ENCODE assay signal across 1 cellular context in the genomic region with DNA sequence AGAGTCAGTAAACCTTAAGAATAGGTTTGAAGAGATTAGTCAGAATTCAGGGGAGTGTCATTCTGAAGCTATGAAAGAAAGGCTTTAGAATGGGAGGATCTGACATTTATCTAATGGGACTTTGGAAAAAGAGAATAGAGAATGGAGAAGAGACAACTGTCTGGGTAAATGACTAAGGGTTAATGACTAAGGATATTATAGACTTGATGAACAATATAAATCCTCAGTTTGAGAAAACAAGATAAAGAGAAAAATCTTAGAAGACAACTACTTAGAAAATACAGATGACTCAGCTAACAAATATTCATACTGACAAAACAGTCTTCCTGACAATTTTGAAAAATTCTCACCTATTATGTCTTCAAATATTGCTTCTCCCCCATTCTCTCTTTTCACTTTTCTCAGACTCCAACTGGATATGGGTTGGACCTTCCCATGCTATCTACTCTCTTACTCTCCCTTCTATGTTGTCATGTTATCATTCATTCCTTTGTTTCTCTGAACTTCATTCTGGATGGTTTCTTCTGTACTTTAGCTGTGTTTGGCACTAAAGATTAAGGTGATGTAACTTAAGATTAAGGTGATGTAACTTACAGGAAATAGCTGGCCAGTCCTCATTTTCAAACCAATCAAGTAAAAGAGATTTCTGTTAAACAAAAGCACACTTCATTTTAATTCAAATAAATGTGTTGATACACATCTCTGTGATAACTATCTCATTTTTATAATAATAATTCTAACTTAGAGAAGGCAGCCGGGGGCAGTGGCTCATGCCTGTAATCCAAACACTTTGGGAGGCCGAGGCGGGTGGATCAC.
A peak's percentile ranks its signal among the peaks of the same experiment; 100 is the strongest.
TF ChIP-seq lines count a peak whose summit lies in the region.

No MANE protein-coding gene starts in this region.

TF ChIP-seq in A549, 52 proteins besides CTCF, POLR2A, EP300 and RAD21 (continued from another document):
- TF ChIP-seq CHD2 (IDR thresholded peaks at IDR 0.05; ENCODE audit: low read length, partially characterized antibody), result no peak
- no peak for TF ChIP-seq ZC3H11A (IDR thresholded peaks at IDR 0.05)
- TF ChIP-seq RCOR1 (IDR thresholded peaks at IDR 0.05; ENCODE audit: low read depth, low read length), result no peak
- TF ChIP-seq GATA3 (IDR thresholded peaks at IDR 0.05; ENCODE audit: borderline replicate concordance), result no peak
- TF ChIP-seq, protein P1, sequence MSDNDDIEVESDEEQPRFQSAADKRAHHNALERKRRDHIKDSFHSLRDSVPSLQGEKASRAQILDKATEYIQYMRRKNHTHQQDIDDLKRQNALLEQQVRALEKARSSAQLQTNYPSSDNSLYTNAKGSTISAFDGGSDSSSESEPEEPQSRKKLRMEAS (IDR thresholded peaks at IDR 0.05), result no peak
- no peak for TF ChIP-seq ZSCAN20 (CRISPR knock-in tag; IDR thresholded peaks at IDR 0.05)
- TF ChIP-seq FOSB (CRISPR knock-in tag; IDR thresholded peaks at IDR 0.05), result no peak
- TF ChIP-seq TP53 (CRISPR knock-in tag; IDR thresholded peaks at IDR 0.05), result no peak
- peak; percentile 15; the same call in 1 of the 2 replicates for TF ChIP-seq FOSL2 (IDR thresholded peaks at IDR 0.05)
- TF ChIP-seq FOSL2 (CRISPR knock-in tag; IDR thresholded peaks at IDR 0.05), result no peak; the same call in 1 of the 2 replicates
- no peak for TF ChIP-seq NFE2L2 (conservative IDR thresholded peaks at IDR 0.05; ENCODE audit: low read length)
